ENCODE assay signal across 1 cellular context in genomic region chr6:71124340-71124739, GRCh38.
TF ChIP-seq lines count a peak whose summit lies in the region.

No MANE protein-coding gene starts in this region.

TF ChIP-seq in GM23338, 12 proteins besides CTCF, POLR2A, EP300 and RAD21 (continued from another document):
- no peak for TF ChIP-seq ZNF462 (CRISPR knock-in tag; IDR thresholded peaks at IDR 0.05)
- no peak for TF ChIP-seq EZH2 (IDR thresholded peaks at IDR 0.05; ENCODE audit: low read depth, unreplicated experiment)
- TF ChIP-seq NANOG (IDR thresholded peaks at IDR 0.05; ENCODE audit: borderline replicate concordance), result no peak
- TF ChIP-seq REST (IDR thresholded peaks at IDR 0.05; ENCODE audit: unreplicated experiment), result no peak
- TF ChIP-seq, protein P1, sequence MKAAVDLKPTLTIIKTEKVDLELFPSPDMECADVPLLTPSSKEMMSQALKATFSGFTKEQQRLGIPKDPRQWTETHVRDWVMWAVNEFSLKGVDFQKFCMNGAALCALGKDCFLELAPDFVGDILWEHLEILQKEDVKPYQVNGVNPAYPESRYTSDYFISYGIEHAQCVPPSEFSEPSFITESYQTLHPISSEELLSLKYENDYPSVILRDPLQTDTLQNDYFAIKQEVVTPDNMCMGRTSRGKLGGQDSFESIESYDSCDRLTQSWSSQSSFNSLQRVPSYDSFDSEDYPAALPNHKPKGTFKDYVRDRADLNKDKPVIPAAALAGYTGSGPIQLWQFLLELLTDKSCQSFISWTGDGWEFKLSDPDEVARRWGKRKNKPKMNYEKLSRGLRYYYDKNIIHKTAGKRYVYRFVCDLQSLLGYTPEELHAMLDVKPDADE (IDR thresholded peaks at IDR 0.05), result no peak
- no peak for TF ChIP-seq STAT1 (IDR thresholded peaks at IDR 0.05; ENCODE audit: unreplicated experiment)
- TF ChIP-seq ZNF114 (CRISPR knock-in tag; IDR thresholded peaks at IDR 0.05), result no peak
- TF ChIP-seq POLR2AphosphoS5 (IDR thresholded peaks at IDR 0.05; ENCODE audit: low read depth), result no peak
- no peak for TF ChIP-seq CREB1 (CRISPR knock-in tag; IDR thresholded peaks at IDR 0.05; ENCODE audit: low read depth)
- TF ChIP-seq JUNB (IDR thresholded peaks at IDR 0.05; ENCODE audit: unreplicated experiment), result no peak
